ENCODE assay signal across 8 cellular contexts in genomic region chr11:1335811-1336761, GRCh38. TPM values are rescaled to one million over a fixed set of nuclear protein-coding genes. Genes with fewer than 3 reads are reported as not detected.
DNase-seq lines count a peak whose midpoint lies in the region; ATAC-seq and TF ChIP-seq lines count a peak whose summit lies in the region.

No MANE protein-coding gene starts in this region.

- ATAC-seq in PC-3 (peak; percentile 46), gastroesophageal sphincter (peak; percentile 86), HG02885 (IDR thresholded peaks at IDR 0.05; ENCODE audit: poor library complexity, unreplicated experiment) (no peak)

- no peak overlapping the region for H2BK120ac ChIP-seq in neuronal stem cell (ENCODE audit: low read depth, low read length)

- TF ChIP-seq EP300 in gastroesophageal sphincter (IDR thresholded peaks at IDR 0.05) (no peak), tibial nerve (IDR thresholded peaks at IDR 0.05) (peak; percentile 78 to 87)

- no peak overlapping the region for H2BK5ac ChIP-seq in neuronal stem cell (ENCODE audit: low read length)

- H3K27me3 ChIP-seq in PC-3 (ENCODE audit: low read length) (no peaks in the 10 kb centered on the region), gastroesophageal sphincter (no peaks in the 10 kb centered on the region), neuronal stem cell (ENCODE audit: control insufficient read depth in 3 of 3, insufficient read depth in 3 of 3, low read depth in 1 of 3, low read length in 3 of 3) (peaks cover 0 to 20% (median 13%) of the 10 kb centered on the region in 3 experiments), tibial nerve (no peaks in the 10 kb centered on the region)

- peak overlapping the region; percentile 67 for H2BK15ac ChIP-seq in neuronal stem cell (ENCODE audit: low read length)

- H3K4me1 ChIP-seq in PC-3 (ENCODE audit: insufficient read depth, low read length) = peaks cover 8% of the 10 kb centered on the region
- H3K4me1 ChIP-seq in gastroesophageal sphincter = peaks cover 6 to 26% (median 6%) of the 10 kb centered on the region in 3 donors
- H3K4me1 ChIP-seq in neuronal stem cell (ENCODE audit: control insufficient read depth in 2 of 2, insufficient read depth in 1 of 2, low read depth in 1 of 2, low read length in 2 of 2) = peaks cover 6 to 8% of the 10 kb centered on the region in 2 donors
- peaks cover 0 to 25% (median 13%) of the 10 kb centered on the region in 4 donors for H3K4me1 ChIP-seq in tibial nerve

- TF ChIP-seq POLR2A in gastroesophageal sphincter (IDR thresholded peaks at IDR 0.05) (peak; percentile 8 to 23), tibial nerve (IDR thresholded peaks at IDR 0.05) (peak; percentile 20 to 55)

- no peaks in the 10 kb centered on the region for H3K79me1 ChIP-seq in neuronal stem cell (ENCODE audit: low read depth, low read length)

- H3K79me2 ChIP-seq in PC-3 (ENCODE audit: low read length) = no peaks in the 10 kb centered on the region

- peak overlapping the region; percentile 79 for H3K14ac ChIP-seq in neuronal stem cell (ENCODE audit: low read length)

- TF ChIP-seq CTCF in PC-3 (conservative IDR thresholded peaks at IDR 0.05; ENCODE audit: low read depth, low read length) (no peak), gastroesophageal sphincter (IDR thresholded peaks at IDR 0.05) (no peak), tibial nerve (IDR thresholded peaks at IDR 0.05) (no peak)

- POLR2A ChIA-PET in PC-3 (lab: Charles Lee; ENCODE audit: unreplicated experiment) = no interaction called here

- DNase-seq in NCI-H446 (lab: John Stamatoyannopoulos, UW) (peak; percentile 21 to 76), NCI-H446 treated with DMSO at 0.1 percent for 48 hours (lab: John Stamatoyannopoulos, UW) (no peak), PC-3 (peak; percentile 28), activated gamma-delta T cell treated with Interleukin-2 at 50 U/mL for 16 hours (peak; percentile 63), neuronal stem cell (ENCODE audit: low spot score) (peak; percentile 77), tibial nerve (ENCODE audit: low spot score in 2 of 2) (peak; percentile 72 to 86)

- H3K27ac ChIP-seq in PC-3 (ENCODE audit: low read length) (no peak overlapping the region), gastroesophageal sphincter (peak overlapping the region; percentile 82 to 90 (median 88)), neuronal stem cell (replicated peaks; ENCODE audit: low read length) (no peak overlapping the region), tibial nerve (peak overlapping the region; percentile 63 to 90 (median 86))

- no peaks in the 10 kb centered on the region for H3K9me2 ChIP-seq in PC-3 (replicated peaks; ENCODE audit: low read length)

- no peak overlapping the region for H2BK12ac ChIP-seq in neuronal stem cell (ENCODE audit: low read length)

- CTCF ChIA-PET in PC-3 (lab: Charles Lee) = no interaction called here

- H4K20me1 ChIP-seq in PC-3 (ENCODE audit: low read length) = no peaks in the 10 kb centered on the region

- no peak overlapping the region for H4K8ac ChIP-seq in neuronal stem cell (ENCODE audit: low read depth, low read length)

- no peak overlapping the region for H4K91ac ChIP-seq in neuronal stem cell (ENCODE audit: low read depth, low read length, poor library complexity)

- intact Hi-C loops in PC-3 (cut with micrococcal nuclease) = no loop called here

- H3K9me3 ChIP-seq in PC-3 (ENCODE audit: low read length) (no peaks in the 10 kb centered on the region), gastroesophageal sphincter (no peaks in the 10 kb centered on the region), neuronal stem cell (replicated peaks in 1 of 2; ENCODE audit: control insufficient read depth in 2 of 2, insufficient read depth in 1 of 2, low read depth in 1 of 2, low read length in 2 of 2) (peaks cover 12 to 14% of the 10 kb centered on the region in 2 donors), tibial nerve (no peaks in the 10 kb centered on the region)

- H3K4me2 ChIP-seq in PC-3 (ENCODE audit: low read length) = peak overlapping the region; percentile 81
- H3K4me2 ChIP-seq in neuronal stem cell (ENCODE audit: insufficient read depth, low read length, poor library complexity, severe bottlenecking) = peak overlapping the region; percentile 84

- no peak overlapping the region for H3K4ac ChIP-seq in neuronal stem cell (ENCODE audit: low read length)

- no peaks in the 10 kb centered on the region for H3F3A ChIP-seq in PC-3 (ENCODE audit: low read length, unreplicated experiment)

- H3K9ac ChIP-seq in PC-3 (ENCODE audit: low read length) (no peak overlapping the region), neuronal stem cell (ENCODE audit: low read depth, low read length, poor library complexity) (peak overlapping the region; percentile 88)

- H2AK5ac ChIP-seq in neuronal stem cell (ENCODE audit: low read depth, low read length) = peak overlapping the region; percentile 29

- WGBS in gastroesophageal sphincter (ENCODE audit: low coverage in 1 of 2), 2 donors = 0% methylated on average over 6 of the region's 66 CpGs; no CpG with 5 or more reads in 1 of the 2 donors
- no CpG with 5 or more reads among the region's 66 CpGs for WGBS in neuronal stem cell (ENCODE audit: extremely low coverage in 2 of 2, insufficient read length in 2 of 2, insufficient replicate concordance in 1 of 2), 2 donors
- WGBS in tibial nerve, 2 donors = 1 to 2% methylated on average over 24 to 37 of the region's 66 CpGs

- H2AFZ ChIP-seq in PC-3 (ENCODE audit: low read length) (peak overlapping the region; percentile 63; the same call in 1 of the 2 replicates), neuronal stem cell (ENCODE audit: low read length) (peak overlapping the region; percentile 87)

- BruUV-seq in PC-3 (replicated peaks; lab: Mats Ljungman, UMichigan) = no TSS peak

- H3K4me3 ChIP-seq in PC-3 (ENCODE audit: low read length) (peak overlapping the region; percentile 51), gastroesophageal sphincter (peak overlapping the region; percentile 56 to 63), neuronal stem cell (ENCODE audit: low read length in 2 of 2) (peak overlapping the region; percentile 46 to 79), tibial nerve (peak overlapping the region; percentile 37 to 70 (median 44))

- peak overlapping the region; percentile 95 for H3K18ac ChIP-seq in neuronal stem cell (ENCODE audit: low read length)

- no peaks in the 10 kb centered on the region for H3K36me3 ChIP-seq in PC-3 (ENCODE audit: low read depth, low read length)
- H3K36me3 ChIP-seq in gastroesophageal sphincter = no peaks in the 10 kb centered on the region
- peaks cover 0 to 1% of the 10 kb centered on the region in 2 donors for H3K36me3 ChIP-seq in neuronal stem cell (replicated peaks in 1 of 2; ENCODE audit: control insufficient read depth in 2 of 2, insufficient read depth in 2 of 2, low read length in 2 of 2)
- H3K36me3 ChIP-seq in tibial nerve = no peaks in the 10 kb centered on the region

- no peak overlapping the region for H3K23ac ChIP-seq in neuronal stem cell (ENCODE audit: low read depth, low read length, poor library complexity)

RNA-seq across cellular contexts. Expression of gene TOLLIP, which starts 26.7 kb away (rescaled TPM):
- total RNA-seq in PC-3 (2014; rRNA removed) (36.1 and 43.2 TPM in 2 replicates), gastroesophageal sphincter (10 to 100 TPM; 42.3 to 70.6 (median 49.1) TPM), tibial nerve (10 to 100 TPM; 50.9 to 89.0 (median 54.9) TPM)
- polyA plus RNA-seq in neuronal stem cell (2013, experiment 1 of 2) = 16.5 TPM
- 15.3 TPM for polyA plus RNA-seq in neuronal stem cell (2013, experiment 2 of 2)

RNA-seq across cellular contexts. Expression of gene BRSK2, which starts 53.6 kb away (rescaled TPM):
- 1.2 and 2.8 TPM in 2 replicates for total RNA-seq in PC-3 (2014; rRNA removed)
- total RNA-seq in gastroesophageal sphincter = 1 to 10 TPM; 1.4 to 8.6 (median 2.0) TPM
- 24.4 TPM for polyA plus RNA-seq in neuronal stem cell (2013, experiment 1 of 2)
- polyA plus RNA-seq in neuronal stem cell (2013, experiment 2 of 2) = 23.0 TPM
- total RNA-seq in tibial nerve = 1 to 10 TPM; 2.4 to 7.8 (median 4.6) TPM

Comparison
In these comparisons a context has a peak if more than half of its experiments do, and no peak if none do; other contexts are left out.
1. H3K27ac ChIP-seq: peak in gastroesophageal sphincter (4 of 4) and tibial nerve (4 of 4); none in PC-3 (single experiment) and neuronal stem cell (single experiment).
2. Peak in every context shown above with its lines, with median percentiles within 50 percentile points of each other: H3K4me3 ChIP-seq.